ENCODE assay signal across 8 cellular contexts in genomic region chr2:221571391-221572179, GRCh38. TPM values are rescaled to one million over a fixed set of nuclear protein-coding genes. Genes with fewer than 3 reads are reported as not detected.
DNase-seq lines count a peak whose midpoint lies in the region; ATAC-seq and TF ChIP-seq lines count a peak whose summit lies in the region.

No MANE protein-coding gene starts in this region.

- no peak for TF ChIP-seq POLR2A in breast epithelium (IDR thresholded peaks at IDR 0.05)
- TF ChIP-seq POLR2A in spleen (IDR thresholded peaks at IDR 0.05): no peak

- peak overlapping the region; percentile 56 to 79 (median 74) for H3K4me3 ChIP-seq in breast epithelium
- peak overlapping the region; percentile 60 to 84 (median 67) for H3K4me3 ChIP-seq in spleen

- H3K27ac Mint-ChIP-seq in activated naive CD4-positive, alpha-beta T cell treated with anti-CD3 and anti-CD28 coated beads for 36 hours: peak overlapping the region; percentile 30

- H3K27me3 ChIP-seq in breast epithelium (peaks cover 0 to 5% of the 10 kb centered on the region in 2 donors), spleen (replicated peaks in 1 of 7) (peaks cover 0 to 94% (median 44%) of the 10 kb centered on the region in 7 donors)

- 0 to 1% (median 1%) methylated on average over 15 to 71 of the region's 71 CpGs for WGBS in spleen, 5 donors

- no peaks in the 10 kb centered on the region for H3K9me3 Mint-ChIP-seq in activated naive CD4-positive, alpha-beta T cell treated with anti-CD3 and anti-CD28 coated beads for 36 hours

- CTCF ChIA-PET in activated naive CD4-positive, alpha-beta T cell treated with anti-CD3 and anti-CD28 coated beads for 36 hours (lab: Charles Lee): interaction anchor here (0.6 to 0.7 kb wide), 2 partner anchors 124 to 134 kb away, joined by 3 to 4 read pairs; no protein-coding TSS in a partner anchor

- no peaks in the 10 kb centered on the region for H3K36me3 Mint-ChIP-seq in activated naive CD4-positive, alpha-beta T cell treated with anti-CD3 and anti-CD28 coated beads for 36 hours (ENCODE audit: low read depth)

- H3K27ac ChIP-seq in breast epithelium (peak overlapping the region; percentile 76 to 89), spleen (peak overlapping the region in 7 of 8 donors; percentile 48 to 81 (median 78))

- H3K9me3 ChIP-seq in breast epithelium (no peaks in the 10 kb centered on the region), spleen (no peaks in the 10 kb centered on the region)

- ATAC-seq in HG03039 (IDR thresholded peaks at IDR 0.05; ENCODE audit: unreplicated experiment): peak; percentile 1

- H3K4me1 Mint-ChIP-seq in activated naive CD4-positive, alpha-beta T cell treated with anti-CD3 and anti-CD28 coated beads for 36 hours (ENCODE audit: low read depth): peaks cover 25% of the 10 kb centered on the region

- intact Hi-C loops in activated naive CD4-positive, alpha-beta T cell treated with anti-CD3 and anti-CD28 coated beads for 36 hours (cut with micrococcal nuclease): loop anchor here (1.0 to 10.0 kb wide), 11 partner anchors 41 to 1835 kb away; no protein-coding TSS in a partner anchor
- intact Hi-C loops in breast epithelium (cut with DNase I; ENCODE audit: low total_unique reads) (loop anchor here (10.0 kb wide), 1 partner anchor 887 kb away; no protein-coding TSS in a partner anchor), spleen (cut with DNase I; ENCODE audit: low total_unique reads) (loop anchor here (5.0 kb wide), 1 partner anchor 1834 kb away; no protein-coding TSS in a partner anchor)

- peak overlapping the region; percentile 83 for H3K4me3 Mint-ChIP-seq in activated naive CD4-positive, alpha-beta T cell treated with anti-CD3 and anti-CD28 coated beads for 36 hours

- H3K4me1 ChIP-seq in breast epithelium (no peaks in the 10 kb centered on the region), spleen (peaks cover 5 to 58% (median 46%) of the 10 kb centered on the region in 6 donors)

- H3K27me3 Mint-ChIP-seq in activated naive CD4-positive, alpha-beta T cell treated with anti-CD3 and anti-CD28 coated beads for 36 hours (ENCODE audit: low read depth): peaks cover 49% of the 10 kb centered on the region

- DNase-seq in activated naive CD4-positive, alpha-beta T cell treated with anti-CD3 and anti-CD28 coated beads for 36 hours: peak; percentile 6
- no peak for DNase-seq in activated naive CD4-positive, alpha-beta T cell treated with Interleukin-2 at 50 U/mL for 16 hours
- DNase-seq in SW480 (ENCODE audit: low spot score) (peak; percentile 14), breast epithelium (ENCODE audit: low spot score in 2 of 2) (no peak), inferior parietal cortex (ENCODE audit: extremely low spot score) (peak; percentile 18), spleen (peak; percentile 86), SIG-M5 (lab: John Stamatoyannopoulos, UW) (no peak)

- no peaks in the 10 kb centered on the region for H3K36me3 ChIP-seq in breast epithelium
- no peaks in the 10 kb centered on the region for H3K36me3 ChIP-seq in spleen

- TF ChIP-seq CTCF in breast epithelium (IDR thresholded peaks at IDR 0.05) (no peak), spleen (IDR thresholded peaks at IDR 0.05 in 8 of 11, conservative IDR thresholded peaks at IDR 0.05 in 3 of 11) (no peak)

RNA-seq across cellular contexts. Expression of gene EPHA4, which starts 0.5 kb away (rescaled TPM):
- total RNA-seq in activated naive CD4-positive, alpha-beta T cell treated with anti-CD3 and anti-CD28 coated beads for 36 hours: 1 to 10 TPM; 1.3 to 3.0 TPM
- total RNA-seq in breast epithelium (10 to 100 TPM; 12.8 to 44.2 (median 18.6) TPM), spleen (10 to 100 TPM in 6 of 7 donors, 1 to 10 TPM in 1; 8.2 to 21.0 (median 17.5) TPM)
- 1 to 10 TPM in 2 of 3 donors, under 1 TPM in 1; 0.80 to 2.9 (median 1.4) TPM for polyA plus RNA-seq in spleen

Comparison
In these comparisons a context has a peak if more than half of its experiments do, and no peak if none do; other contexts are left out.
1. DNase-seq: peak in activated naive CD4-positive, alpha-beta T cell treated with anti-CD3 and anti-CD28 coated beads for 36 hours (single experiment), SW480 (single experiment), inferior parietal cortex (single experiment) and spleen (single experiment); none in activated naive CD4-positive, alpha-beta T cell treated with Interleukin-2 at 50 U/mL for 16 hours (single experiment), breast epithelium (0 of 2) and SIG-M5 (single experiment).